28 cellular contexts compared by ENCODE assay signal in genomic region chr22:19224557-19224956, GRCh38.
"Had no signal": no experiment of that assay in that cellular context is flagged by ENCODE, and none has a peak within 500 bp of the region (broad histone marks: within the 10 kb centered on the region; RNA-seq: fewer than 3 reads in every experiment).

No MANE protein-coding gene starts in this region.

- H3K27me3 Mint-ChIP-seq: stimulated activated memory B cell treated with anti-CD40 and anti-IgM and Interleukin-4, amounts not matched to agents 10 μg/mL and 1 μg/mL and 100 μg/mL, for 72 hours; stimulated activated naive B cell treated with anti-CD40 and anti-IgM and Interleukin-4, amounts not matched to agents 10 μg/mL and 1 μg/mL and 100 μg/mL, for 72 hours; stimulated activated naive CD8-positive, alpha-beta T cell treated with anti-CD3 and anti-CD28 coated beads, Interleukin-15, amount 100 ng/mL, for 72 hours; stimulated activated naive CD8-positive, alpha-beta T cell treated with anti-CD3 and anti-CD28 coated beads, Interleukin-15, Interleukin-2, amounts not matched to agents 100 ng/mL and 50 ng/mL, for 24 hours; type B pancreatic cell had no signal

- H3K27ac ChIP-seq: stomach, suprapubic skin, testis, thoracic aorta, thyroid gland, tibial artery, tibial nerve, upper lobe of left lung, upper lobe of right lung, uterus, vagina had no signal

- H3K27ac Mint-ChIP-seq: stimulated activated effector memory CD8-positive, alpha-beta T cell treated with anti-CD3 and anti-CD28 coated beads, Interleukin-12 subunit alpha, Interleukin-12 subunit beta, amount 100 ng/mL, for 72 hours; stimulated activated memory B cell treated with anti-CD40 and anti-IgM and Interleukin-4, amounts not matched to agents 10 μg/mL and 1 μg/mL and 100 μg/mL, for 72 hours; stimulated activated naive B cell treated with anti-CD40 and anti-IgM and Interleukin-4, amounts not matched to agents 10 μg/mL and 1 μg/mL and 100 μg/mL, for 72 hours; stimulated activated naive CD8-positive, alpha-beta T cell treated with anti-CD3 and anti-CD28 coated beads, Interleukin-15, amount 100 ng/mL, for 72 hours; stimulated activated naive CD8-positive, alpha-beta T cell treated with anti-CD3 and anti-CD28 coated beads, Interleukin-15, Interleukin-2, amounts not matched to agents 100 ng/mL and 50 ng/mL, for 24 hours; type B pancreatic cell had no signal

- H3K27me3 ChIP-seq: stomach, suprapubic skin, testis, thyroid gland, tibial artery, tibial nerve, upper lobe of left lung, upper lobe of right lung, uterus, vagina had no signal

- ATAC-seq: stimulated activated effector memory CD8-positive, alpha-beta T cell treated with anti-CD3 and anti-CD28 coated beads, Interleukin-12 subunit alpha, Interleukin-12 subunit beta, amount 100 ng/mL, for 72 hours; stimulated activated memory B cell treated with anti-CD40 and anti-IgM and Interleukin-4, amounts not matched to agents 10 μg/mL and 1 μg/mL and 100 μg/mL, for 72 hours; stimulated activated naive B cell treated with anti-CD40 and anti-IgM and Interleukin-4, amounts not matched to agents 10 μg/mL and 1 μg/mL and 100 μg/mL, for 72 hours; stimulated activated naive CD8-positive, alpha-beta T cell treated with anti-CD3 and anti-CD28 coated beads, Interleukin-15, amount 100 ng/mL, for 72 hours; stimulated activated naive CD8-positive, alpha-beta T cell treated with anti-CD3 and anti-CD28 coated beads, Interleukin-15, Interleukin-2, amounts not matched to agents 100 U/mL and 50 U/mL, for 24 hours; upper lobe of right lung had no signal

- H3K4me3 Mint-ChIP-seq: stimulated activated effector memory CD8-positive, alpha-beta T cell treated with anti-CD3 and anti-CD28 coated beads, Interleukin-12 subunit alpha, Interleukin-12 subunit beta, amount 100 ng/mL, for 72 hours; stimulated activated memory B cell treated with anti-CD40 and anti-IgM and Interleukin-4, amounts not matched to agents 10 μg/mL and 1 μg/mL and 100 μg/mL, for 72 hours; stimulated activated naive B cell treated with anti-CD40 and anti-IgM and Interleukin-4, amounts not matched to agents 10 μg/mL and 1 μg/mL and 100 μg/mL, for 72 hours; stimulated activated naive CD8-positive, alpha-beta T cell treated with anti-CD3 and anti-CD28 coated beads, Interleukin-15, amount 100 ng/mL, for 72 hours; stimulated activated naive CD8-positive, alpha-beta T cell treated with anti-CD3 and anti-CD28 coated beads, Interleukin-15, Interleukin-2, amounts not matched to agents 100 ng/mL and 50 ng/mL, for 24 hours; type B pancreatic cell had no signal

- FAIRE-seq: urothelium cell line had no signal

- H3K9me3 ChIP-seq: stomach, suprapubic skin, testis, thoracic aorta, thyroid gland, tibial artery, tibial nerve, upper lobe of left lung, upper lobe of right lung, uterus, vagina had no signal

- H3K4me1 ChIP-seq: stomach, suprapubic skin, testis, tibial nerve, upper lobe of left lung, upper lobe of right lung, uterus, vagina had no signal

- DNase-seq: stimulated activated CD4-positive, alpha-beta T cell treated with anti-CD3 and anti-CD28 coated beads, Interleukin-2, amount 100 ng/mL, for 48 hours; stimulated activated CD4-positive, alpha-beta T cell treated with anti-CD3 and anti-CD28 coated beads, Interleukin-4, amount 100 ng/mL, for 1 hour; stimulated activated CD4-positive, alpha-beta T cell treated with anti-CD3 and anti-CD28 coated beads, Interleukin-4, amount 100 ng/mL, for 24 hours; stimulated activated CD4-positive, alpha-beta T cell treated with anti-CD3 and anti-CD28 coated beads, Interleukin-4, amount 100 ng/mL, for 4 hours; stimulated activated CD8-positive, alpha-beta memory T cell treated with anti-CD3 and anti-CD28 coated beads, Interleukin-4, amount 100 ng/mL, for 48 hours; stimulated activated naive B cell treated with anti-CD40 and anti-IgM and Interleukin-4, amounts not matched to agents 10 μg/mL and 1 μg/mL and 100 μg/mL, for 72 hours; stimulated activated naive CD4-positive, alpha-beta T cell; stimulated activated naive CD4-positive, alpha-beta T cell treated with Interleukin-2 at 50 U/mL for 16 hours; stimulated activated naive CD8-positive, alpha-beta T cell treated with anti-CD3 and anti-CD28 coated beads, Interleukin-15, amount 100 ng/mL, for 72 hours; stimulated activated naive CD8-positive, alpha-beta T cell treated with anti-CD3 and anti-CD28 coated beads, Interleukin-15, Interleukin-2, amounts not matched to agents 100 U/mL and 50 U/mL, for 24 hours; stomach; substantia nigra; testis; thyroid gland; tibial artery; trophoblast cell; upper lobe of left lung; upper lobe of right lung; uterus had no signal

- H3K4me3 ChIP-seq: stomach, suprapubic skin, testis, thoracic aorta, thyroid gland, tibial artery, tibial nerve, upper lobe of left lung, upper lobe of right lung, uterus, vagina had no signal

- H3K36me3 Mint-ChIP-seq: stimulated activated effector memory CD8-positive, alpha-beta T cell treated with anti-CD3 and anti-CD28 coated beads, Interleukin-12 subunit alpha, Interleukin-12 subunit beta, amount 100 ng/mL, for 72 hours; stimulated activated memory B cell treated with anti-CD40 and anti-IgM and Interleukin-4, amounts not matched to agents 10 μg/mL and 1 μg/mL and 100 μg/mL, for 72 hours; stimulated activated naive B cell treated with anti-CD40 and anti-IgM and Interleukin-4, amounts not matched to agents 10 μg/mL and 1 μg/mL and 100 μg/mL, for 72 hours had no signal

- H3K36me3 ChIP-seq: upper lobe of right lung, uterus had no signal

- H3K9me3 Mint-ChIP-seq: stimulated activated effector memory CD8-positive, alpha-beta T cell treated with anti-CD3 and anti-CD28 coated beads, Interleukin-12 subunit alpha, Interleukin-12 subunit beta, amount 100 ng/mL, for 72 hours; stimulated activated memory B cell treated with anti-CD40 and anti-IgM and Interleukin-4, amounts not matched to agents 10 μg/mL and 1 μg/mL and 100 μg/mL, for 72 hours; stimulated activated naive B cell treated with anti-CD40 and anti-IgM and Interleukin-4, amounts not matched to agents 10 μg/mL and 1 μg/mL and 100 μg/mL, for 72 hours; stimulated activated naive CD8-positive, alpha-beta T cell treated with anti-CD3 and anti-CD28 coated beads, Interleukin-15, amount 100 ng/mL, for 72 hours; stimulated activated naive CD8-positive, alpha-beta T cell treated with anti-CD3 and anti-CD28 coated beads, Interleukin-15, Interleukin-2, amounts not matched to agents 100 ng/mL and 50 ng/mL, for 24 hours; type B pancreatic cell had no signal

- H3K4me1 Mint-ChIP-seq: stimulated activated effector memory CD8-positive, alpha-beta T cell treated with anti-CD3 and anti-CD28 coated beads, Interleukin-12 subunit alpha, Interleukin-12 subunit beta, amount 100 ng/mL, for 72 hours; stimulated activated memory B cell treated with anti-CD40 and anti-IgM and Interleukin-4, amounts not matched to agents 10 μg/mL and 1 μg/mL and 100 μg/mL, for 72 hours; stimulated activated naive B cell treated with anti-CD40 and anti-IgM and Interleukin-4, amounts not matched to agents 10 μg/mL and 1 μg/mL and 100 μg/mL, for 72 hours; stimulated activated naive CD8-positive, alpha-beta T cell treated with anti-CD3 and anti-CD28 coated beads, Interleukin-15, amount 100 ng/mL, for 72 hours had no signal
